In the genomic region with DNA sequence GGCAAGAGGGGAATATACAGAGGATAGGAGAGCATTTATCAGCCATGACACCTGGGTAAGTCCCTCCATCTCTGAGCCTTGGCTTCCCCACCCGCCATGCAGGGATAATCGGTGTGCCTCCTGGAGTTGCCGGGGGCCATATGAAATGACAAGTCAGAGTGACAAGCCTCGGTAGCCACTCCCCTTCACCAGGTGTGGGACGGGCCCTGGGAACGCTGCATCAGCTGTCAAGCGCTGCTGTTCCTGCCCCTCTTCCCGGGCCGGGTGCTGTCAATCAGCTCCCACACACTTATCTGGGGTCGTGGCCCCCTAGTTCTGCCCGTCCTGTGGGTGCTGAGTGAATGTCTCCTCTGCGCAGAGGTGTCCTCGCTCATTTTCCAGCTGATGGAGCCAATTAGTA, we compare ENCODE assay signal across 20 cellular contexts. TPM values are rescaled to one million over a fixed set of nuclear protein-coding genes. Genes with fewer than 3 reads are reported as not detected.
DNase-seq lines count a peak whose midpoint lies in the region; ATAC-seq and TF ChIP-seq lines count a peak whose summit lies in the region.
"Had no signal": no experiment of that assay in that cellular context is flagged by ENCODE, and none has a peak within 500 bp of the region (broad histone marks: within the 10 kb centered on the region; RNA-seq: fewer than 3 reads in every experiment).

No MANE protein-coding gene starts in this region.

- CTCF ChIA-PET in Calu3 (lab: Charles Lee), result interaction anchor here (0.6 to 0.7 kb wide), 2 partner anchors 57 to 1335 kb away, joined by 3 to 4 read pairs; no protein-coding TSS in a partner anchor
- CTCF ChIA-PET in PC-9 (lab: Charles Lee), result interaction anchor here (0.7 kb wide), 1 partner anchor 20 kb away, joined by 11 read pairs; no protein-coding TSS in a partner anchor

- H3K4me3 Mint-ChIP-seq in Calu3 (ENCODE audit: low read depth, unreplicated experiment), result no peak overlapping the region
- H3K4me3 Mint-ChIP-seq in GM23338, result no peak overlapping the region

- TF ChIP-seq CTCF in Calu3 (IDR thresholded peaks at IDR 0.05; ENCODE audit: unreplicated experiment) (no peak), GM23338 (conservative IDR thresholded peaks at IDR 0.05; ENCODE audit: low read depth in 2 of 2) (no peak), PC-9 (conservative IDR thresholded peaks at IDR 0.05) (no peak), mucosa of descending colon (IDR thresholded peaks at IDR 0.05) (no peak), ovary (IDR thresholded peaks at IDR 0.05) (no peak)

- H3K27me3 Mint-ChIP-seq in Calu3 (ENCODE audit: unreplicated experiment), result peaks cover 82% of the 10 kb centered on the region
- H3K27me3 Mint-ChIP-seq in GM23338 (ENCODE audit: insufficient read depth, low read depth, poor library complexity), result peaks cover 3% of the 10 kb centered on the region

- H3K27ac ChIP-seq in GM23338 (ENCODE audit: low read depth) (no peak overlapping the region), PC-9 (no peak overlapping the region), ovary (no peak overlapping the region)
- H3K27ac ChIP-seq: Peyer's patch, SJCRH30 had no signal

- peaks cover 6% of the 10 kb centered on the region; the same call in 1 of the 2 replicates for H3K4me1 ChIP-seq in GM23338 (ENCODE audit: insufficient read depth)
- H3K4me1 ChIP-seq in PC-9 (replicated peaks; ENCODE audit: insufficient read depth), result no peaks in the 10 kb centered on the region
- no peaks in the 10 kb centered on the region for H3K4me1 ChIP-seq in mucosa of descending colon (ENCODE audit: low read depth)
- H3K4me1 ChIP-seq in ovary (ENCODE audit: insufficient read depth), result no peaks in the 10 kb centered on the region
- H3K4me1 ChIP-seq: BE2C, Peyer's patch, SJCRH30 had no signal

- intact Hi-C loops in Calu3 (cut with micrococcal nuclease; ENCODE audit: unreplicated experiment), result no loop called here
- intact Hi-C loops in PC-9 (cut with micrococcal nuclease; ENCODE audit: unreplicated experiment), result no loop called here
- intact Hi-C loops in mucosa of descending colon (cut with DNase I, micrococcal nuclease), result no loop called here
- intact Hi-C loops in ovary (cut with DNase I), result no loop called here

- H3K9me2 ChIP-seq in GM23338 (ENCODE audit: insufficient read depth) (no peaks in the 10 kb centered on the region), PC-9 (ENCODE audit: insufficient read depth) (no peaks in the 10 kb centered on the region)

- H2AFZ ChIP-seq in GM23338, result no peak overlapping the region
- no peak overlapping the region for H2AFZ ChIP-seq in PC-9

- peak; percentile 20 for DNase-seq in Calu3
- no peak for DNase-seq in GM23338 (ENCODE audit: low spot score)
- peak in 1 of 2 experiments; percentile 14 for DNase-seq in PC-9
- no peak for DNase-seq in mucosa of descending colon
- DNase-seq in ovary, result no peak
- DNase-seq: DND-41; Kasumi-1; MG63; NCI-H1436 treated with DMSO at 0.1 percent for 48 hours; NCI-H2029 treated with DMSO at 0.1 percent for 48 hours; NCI-H226; NCI-H510A treated with DMSO at 0.1 percent for 48 hours; NCI-H774; NK-92 treated with Interleukin-12 subunit alpha and Interleukin-12 subunit beta, amount 100 ng/mL, for 24 hours; Peyer's patch; SJCRH30; T-helper 1 cell had no signal

- H3F3A ChIP-seq in GM23338 (replicated peaks; ENCODE audit: low read depth), result no peaks in the 10 kb centered on the region
- peaks cover 5% of the 10 kb centered on the region; the same call in 1 of the 2 replicates for H3F3A ChIP-seq in PC-9 (ENCODE audit: insufficient read depth, low read depth)

- H3K4me1 Mint-ChIP-seq in Calu3 (ENCODE audit: low read depth, unreplicated experiment) (no peaks in the 10 kb centered on the region), GM23338 (peaks cover 9% of the 10 kb centered on the region)

- no peaks in the 10 kb centered on the region for H3K9me3 Mint-ChIP-seq in Calu3 (ENCODE audit: low read depth, unreplicated experiment)
- peaks cover 11% of the 10 kb centered on the region for H3K9me3 Mint-ChIP-seq in GM23338

- H3K4me2 ChIP-seq in GM23338, result no peak overlapping the region
- H3K4me2 ChIP-seq in PC-9, result peak overlapping the region; percentile 23; the same call in 1 of the 2 replicates

- no TSS peak for BruUV-seq in Calu3 (replicated peaks; lab: Mats Ljungman, UMichigan)
- BruUV-seq in PC-9 (replicated peaks; lab: Mats Ljungman, UMichigan), result no TSS peak

- H3K79me2 ChIP-seq in GM23338 (replicated peaks; ENCODE audit: insufficient read depth) (no peaks in the 10 kb centered on the region), PC-9 (ENCODE audit: low read depth) (no peaks in the 10 kb centered on the region)

- POLR2A ChIA-PET in PC-9 (lab: Charles Lee; ENCODE audit: unreplicated experiment), result no interaction called here

- WGBS in ovary, 3 donors, result 28 to 41% (median 31%) methylated on average over 13 of the region's 13 CpGs

- H3K27ac Mint-ChIP-seq in Calu3 (ENCODE audit: unreplicated experiment), result no peak overlapping the region
- no peak overlapping the region for H3K27ac Mint-ChIP-seq in GM23338

- H4K20me1 ChIP-seq in GM23338 (replicated peaks; ENCODE audit: insufficient read depth) (no peaks in the 10 kb centered on the region), PC-9 (ENCODE audit: insufficient read depth) (no peaks in the 10 kb centered on the region)

- TF ChIP-seq POLR2A in ovary (IDR thresholded peaks at IDR 0.05), result no peak

- no peaks in the 10 kb centered on the region for H3K27me3 ChIP-seq in GM23338 (ENCODE audit: insufficient read depth)
- H3K27me3 ChIP-seq in PC-9 (ENCODE audit: insufficient read depth, low read depth), result peaks cover 62% of the 10 kb centered on the region
- H3K27me3 ChIP-seq in ovary, result no peaks in the 10 kb centered on the region
- H3K27me3 ChIP-seq: BE2C, MG63, Peyer's patch, SJCRH30 had no signal

- H3K9me3 ChIP-seq in PC-9 (ENCODE audit: insufficient read depth, low read depth) (no peaks in the 10 kb centered on the region), mucosa of descending colon (no peaks in the 10 kb centered on the region), ovary (no peaks in the 10 kb centered on the region)
- H3K9me3 ChIP-seq: BE2C, MG63, Peyer's patch, SJCRH30 had no signal

- H3K36me3 Mint-ChIP-seq in Calu3 (ENCODE audit: insufficient read depth, unreplicated experiment) (peaks cover 9% of the 10 kb centered on the region), GM23338 (ENCODE audit: low read depth) (peaks cover 8% of the 10 kb centered on the region)

- H3K4me3 ChIP-seq in GM23338 (no peak overlapping the region), PC-9 (no peak overlapping the region), mucosa of descending colon (no peak overlapping the region), ovary (no peak overlapping the region)
- H3K4me3 ChIP-seq: MG63, Peyer's patch, SJCRH30 had no signal

- no peaks in the 10 kb centered on the region for H3K36me3 ChIP-seq in GM23338 (ENCODE audit: insufficient read depth)
- no peaks in the 10 kb centered on the region for H3K36me3 ChIP-seq in PC-9 (ENCODE audit: low read depth)
- H3K36me3 ChIP-seq in mucosa of descending colon (ENCODE audit: low read depth), result no peaks in the 10 kb centered on the region
- no peaks in the 10 kb centered on the region for H3K36me3 ChIP-seq in ovary
- H3K36me3 ChIP-seq: BE2C, MG63, Peyer's patch, SJCRH30 had no signal

- peak; percentile 31; the same call in 2 of the 3 replicates for ATAC-seq in GM23338
- peak; percentile 25 for ATAC-seq in mucosa of descending colon
- ATAC-seq in HG02981 (IDR thresholded peaks at IDR 0.05; ENCODE audit: unreplicated experiment), result no peak
- ATAC-seq in HG03432 (IDR thresholded peaks at IDR 0.05; ENCODE audit: unreplicated experiment), result no peak

- TF ChIP-seq EP300 in ovary (IDR thresholded peaks at IDR 0.05), result no peak

TF ChIP-seq in GM23338, 12 proteins besides CTCF, POLR2A, EP300 and RAD21 (continues in another document):
- TF ChIP-seq, protein P1, sequence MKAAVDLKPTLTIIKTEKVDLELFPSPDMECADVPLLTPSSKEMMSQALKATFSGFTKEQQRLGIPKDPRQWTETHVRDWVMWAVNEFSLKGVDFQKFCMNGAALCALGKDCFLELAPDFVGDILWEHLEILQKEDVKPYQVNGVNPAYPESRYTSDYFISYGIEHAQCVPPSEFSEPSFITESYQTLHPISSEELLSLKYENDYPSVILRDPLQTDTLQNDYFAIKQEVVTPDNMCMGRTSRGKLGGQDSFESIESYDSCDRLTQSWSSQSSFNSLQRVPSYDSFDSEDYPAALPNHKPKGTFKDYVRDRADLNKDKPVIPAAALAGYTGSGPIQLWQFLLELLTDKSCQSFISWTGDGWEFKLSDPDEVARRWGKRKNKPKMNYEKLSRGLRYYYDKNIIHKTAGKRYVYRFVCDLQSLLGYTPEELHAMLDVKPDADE (IDR thresholded peaks at IDR 0.05), result no peak
- TF ChIP-seq POLR2AphosphoS5 (IDR thresholded peaks at IDR 0.05; ENCODE audit: low read depth) (no peak), ZNF331 (CRISPR knock-in tag; IDR thresholded peaks at IDR 0.05; ENCODE audit: low read depth) (no peak)

RNA-seq across cellular contexts. Expression of gene MVK, which starts 57.2 kb away (rescaled TPM):
- total RNA-seq in Calu3 (2022) (41.6 and 46.7 TPM in 2 replicates), PC-9 (2021) (35.6 and 50.8 TPM in 2 replicates), mucosa of descending colon (10 to 100 TPM; 18.9 to 30.0 (median 29.8) TPM), ovary (10 to 100 TPM in 5 of 7 donors, 1 to 10 TPM in 2; 7.4 to 66.4 (median 18.6) TPM)
- 29.0 and 40.1 TPM in 2 replicates for total RNA-seq in GM23338 (2014; rRNA removed; shearing (Covaris generic))
- polyA plus RNA-seq in GM23338 (2016; fragmentation: Nextera tagmentation; extraction: Ambion mirVana) (16.7 and 18.5 TPM in 2 replicates), ovary (10 to 100 TPM; 14.0 to 21.1 TPM)

RNA-seq across cellular contexts. Expression of gene MMAB, which starts 57.5 kb away (rescaled TPM):
- total RNA-seq in Calu3 (2022), result 70.2 and 82.8 TPM in 2 replicates
- total RNA-seq in GM23338 (2014; rRNA removed; shearing (Covaris generic)), result 24.7 and 41.6 TPM in 2 replicates
- 36.7 and 38.5 TPM in 2 replicates for polyA plus RNA-seq in GM23338 (2016; fragmentation: Nextera tagmentation; extraction: Ambion mirVana)
- 52.8 and 84.3 TPM in 2 replicates for total RNA-seq in PC-9 (2021)
- total RNA-seq in mucosa of descending colon, result 10 to 100 TPM; 29.9 to 45.5 (median 42.0) TPM
- total RNA-seq in ovary, result 10 to 100 TPM; 20.2 to 94.9 (median 41.0) TPM
- 10 to 100 TPM; 21.5 to 33.2 TPM for polyA plus RNA-seq in ovary

Comparison
In these comparisons a context has a peak if more than half of its experiments do, and no peak if none do; other contexts are left out.
1. ATAC-seq: peak in GM23338 (single experiment) and mucosa of descending colon (single experiment); none in HG02981 (single experiment) and HG03432 (single experiment).